In the genomic region with DNA sequence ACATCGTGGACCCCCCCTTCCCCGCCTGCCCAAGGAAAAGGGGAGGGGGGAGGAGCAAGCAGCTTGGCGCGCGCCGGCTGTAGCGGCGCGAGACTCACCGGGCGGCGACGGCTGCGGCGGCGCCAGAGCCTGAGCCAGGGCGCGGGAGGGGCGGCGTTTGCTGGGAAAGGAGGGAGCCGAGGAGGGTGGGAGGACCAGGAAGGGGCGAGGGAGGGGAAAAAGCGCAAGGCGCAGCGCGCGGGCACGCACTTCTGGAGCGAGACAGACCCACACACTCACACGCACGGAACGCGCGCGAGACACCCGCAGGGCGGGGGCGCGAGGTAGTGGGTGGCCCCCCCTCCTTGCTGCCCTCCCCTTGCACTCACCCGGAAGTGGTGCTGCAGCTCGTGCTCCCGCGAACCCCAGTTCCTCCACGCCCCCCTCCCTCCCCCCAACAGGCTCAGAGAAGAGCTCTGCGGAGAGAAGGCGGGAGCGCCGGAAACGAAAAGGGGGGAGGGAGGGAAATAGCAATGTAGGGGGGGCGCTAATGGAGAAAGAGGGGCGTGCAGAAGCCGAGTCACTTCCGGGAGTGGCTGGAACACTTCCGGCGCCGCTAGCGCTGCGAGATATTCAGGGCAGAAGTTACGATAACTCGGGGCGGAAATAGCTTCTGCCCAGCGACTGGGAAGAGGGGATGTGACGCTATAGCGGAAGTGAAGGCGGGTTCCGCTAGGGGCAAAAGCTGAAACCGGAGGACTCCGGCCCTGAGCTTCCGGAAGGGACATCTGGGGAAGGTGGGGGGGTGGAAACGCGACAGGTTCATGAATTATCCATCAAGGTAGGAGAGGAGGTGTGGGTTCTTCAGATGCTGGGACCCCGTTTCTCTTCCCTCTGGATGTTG, we compare ENCODE assay signal across 8 cellular contexts. TPM values are rescaled to one million over a fixed set of nuclear protein-coding genes. Genes with fewer than 3 reads are reported as not detected.
DNase-seq lines count a peak whose midpoint lies in the region; ATAC-seq and TF ChIP-seq lines count a peak whose summit lies in the region.

A gene (minus strand): TSS at position 376 of the 883 bp plus-strand sequence. CDS start 9,855 bp downstream, outside the sequence.

- H3K27ac ChIP-seq in left lung = peak within 1 kb of the TSS; percentile 88 to 98

- TF ChIP-seq CTCF in CD14-positive monocyte (IDR thresholded peaks at IDR 0.05) = no peak
- peak in 1 of 2 donors; percentile 39 for TF ChIP-seq CTCF in left lung (IDR thresholded peaks at IDR 0.05)

- H3K9me3 Mint-ChIP-seq in CD14-positive monocyte = no peaks in the 10 kb centered on the region

- peaks cover 0 to 6% of the 10 kb centered on the region in 2 donors for H3K36me3 ChIP-seq in left lung

- H3K4me1 Mint-ChIP-seq in CD14-positive monocyte = peaks cover 62% of the 10 kb centered on the region

- H3K9me3 ChIP-seq in left lung = no peaks in the 10 kb centered on the region

- peak within 1 kb of the TSS; percentile 87 to 93 for H3K4me3 Mint-ChIP-seq in CD14-positive monocyte

- peaks cover 3 to 6% (median 3%) of the 10 kb centered on the region in 3 donors for H3K27me3 Mint-ChIP-seq in CD14-positive monocyte (ENCODE audit: low read depth in 3 of 3)

- peak within 1 kb of the TSS; percentile 76 to 78 for H3K4me3 ChIP-seq in left lung

- peak within 1 kb of the TSS; percentile 93 to 98 (median 96) for H3K27ac Mint-ChIP-seq in CD14-positive monocyte

- DNase-seq in CD14-positive monocyte (ENCODE audit: low spot score) (peak; percentile 99), NCI-H82 (lab: John Stamatoyannopoulos, UW) (peak; percentile 100), dermis blood vessel endothelial cell (peak; percentile 99), left lung (peak; percentile 95 to 99)
- DNase-seq in activated CD4-positive, alpha-beta T cell treated with anti-CD3 and anti-CD28 coated beads, Interleukin-2, amount 50 U/mL, for 48 hours = peak; percentile 92 to 94
- peak; percentile 83 to 84 for DNase-seq in stimulated activated CD4-positive, alpha-beta T cell treated with anti-CD3 and anti-CD28 coated beads, Interleukin-2, amount 100 ng/mL, for 48 hours

- ATAC-seq in GM19397 (IDR thresholded peaks at IDR 0.05; ENCODE audit: unreplicated experiment) (peak; percentile 77), HG03571 (IDR thresholded peaks at IDR 0.05; ENCODE audit: unreplicated experiment) (peak; percentile 69), left lung (peak; percentile 88)

- intact Hi-C loops in CD14-positive monocyte (cut with micrococcal nuclease) (loop anchor here (1.0 to 10.0 kb wide), 3 partner anchors 26 to 124 kb away; a partner anchor contains a TSS), left lung (cut with DNase I) (no loop called here)

- peaks cover 10 to 54% of the 10 kb centered on the region in 2 donors for H3K4me1 ChIP-seq in left lung

- H3K27me3 ChIP-seq in left lung = peaks cover 0 to 5% of the 10 kb centered on the region in 2 donors

- peaks cover 26 to 28% of the 10 kb centered on the region in 2 donors for H3K36me3 Mint-ChIP-seq in CD14-positive monocyte

RNA-seq across cellular contexts. Expression of the gene that starts here (rescaled TPM):
- polyA plus RNA-seq in CD14-positive monocyte = 10 to 100 TPM in 1 of 2 donors, 1 to 10 TPM in 1; 9.6 to 10.9 TPM
- total RNA-seq in dermis blood vessel endothelial cell (12.1 and 15.9 TPM in 2 replicates), left lung (10 to 100 TPM; 39.3 to 55.0 TPM)

Comparison
In these comparisons a context has a peak if more than half of its experiments do, and no peak if none do; other contexts are left out.
1. Peak in every context shown above with its lines: DNase-seq, ATAC-seq, H3K4me3 ChIP-seq and H3K27ac ChIP-seq.
2. intact Hi-C loops: an anchor here in CD14-positive monocyte (1.0 to 10.0 kb wide); none called in left lung.